12 cellular contexts compared by ENCODE assay signal in genomic region chr22:44659140-44659539, GRCh38. TPM values are rescaled to one million over a fixed set of nuclear protein-coding genes. Genes with fewer than 3 reads are reported as not detected.
DNase-seq lines count a peak whose midpoint lies in the region; ATAC-seq, FAIRE-seq and TF ChIP-seq lines count a peak whose summit lies in the region.
"Had no signal": no experiment of that assay in that cellular context is flagged by ENCODE, and none has a peak within 500 bp of the region (broad histone marks: within the 10 kb centered on the region; RNA-seq: fewer than 3 reads in every experiment).

No MANE protein-coding gene starts in this region.

- H4K8ac ChIP-seq in H1 (ENCODE audit: extremely low read depth, insufficient read depth, low read length), result peak overlapping the region; percentile 63; the same call in 1 of the 2 replicates

- H3K27me3 ChIP-seq in MG63 (no peaks in the 10 kb centered on the region), H1 (replicated peaks in 1 of 4; ENCODE audit: control insufficient read depth in 3 of 4, extremely low read depth in 1 of 4, insufficient read depth in 3 of 4, low read length in 3 of 4) (no peaks in the 10 kb centered on the region; a peak in 2 of 7 replicates), lower lobe of right lung (ENCODE audit: low read depth) (no peaks in the 10 kb centered on the region), thyroid gland (no peaks in the 10 kb centered on the region)

- H3K56ac ChIP-seq in H1 (replicated peaks; ENCODE audit: insufficient read length, low read depth, low read length), result no peak overlapping the region

- peak overlapping the region; percentile 69 for H3K4ac ChIP-seq in H1 (replicated peaks; ENCODE audit: insufficient read length, low read depth, low read length)

- no peak overlapping the region for H4K91ac ChIP-seq in H1 (replicated peaks; ENCODE audit: insufficient read length, low read length)

- peaks cover 4 to 16% (median 11%) of the 10 kb centered on the region in 4 experiments for H3K4me1 ChIP-seq in H1 (replicated peaks in 1 of 4; ENCODE audit: control insufficient read depth in 3 of 4, insufficient read depth in 4 of 4, low read length in 3 of 4)
- peaks cover 20% of the 10 kb centered on the region for H3K4me1 ChIP-seq in lower lobe of right lung
- peaks cover 13 to 20% of the 10 kb centered on the region in 2 donors for H3K4me1 ChIP-seq in thyroid gland

- no peak overlapping the region for H3K23ac ChIP-seq in H1 (ENCODE audit: insufficient read length)

- TF ChIP-seq RAD21 in H1 (IDR thresholded peaks at IDR 0.05 in 1 of 2, conservative IDR thresholded peaks at IDR 0.05 in 1 of 2; ENCODE audit: low read depth in 2 of 2, low read length in 2 of 2), result no peak

- TF ChIP-seq POLR2A in H1 (IDR thresholded peaks at IDR 0.05; ENCODE audit: control extremely low read depth in 1 of 2, low read depth in 2 of 2, low read length in 2 of 2) (no peak), thyroid gland (IDR thresholded peaks at IDR 0.05) (no peak)

- WGBS in H1 (ENCODE audit: extremely low coverage in 1 of 2, insufficient coverage in 1 of 2, insufficient read length in 1 of 2, insufficient replicate concordance in 2 of 2, low coverage in 1 of 2, low lambda C conversion rate in 2 of 2, missing lambda C conversion rate in 1 of 2), 2 experiments, result 94% methylated on average over 6 of the region's 6 CpGs; no CpG with 5 or more reads in 1 of the 2 experiments
- 40 to 44% methylated on average over 1 to 5 of the region's 6 CpGs for WGBS in thyroid gland, 2 donors

- 0 out of 2 replicates have a peak overlapping the region, but pooled peaks have one; percentile 29 for H2BK15ac ChIP-seq in H1 (ENCODE audit: low read length)

- DNase-seq in MG63 (peak; percentile 44), H1 (ENCODE audit: low read depth in 1 of 2, low spot score in 2 of 2) (no peak), lower lobe of right lung (peak; percentile 24), thyroid gland (no peak), foreskin melanocyte (no peak), germinal center (ENCODE audit: low spot score) (no peak)
- DNase-seq in stimulated activated naive CD4-positive, alpha-beta T cell treated with Interleukin-2 at 50 U/mL for 16 hours (lab: John Stamatoyannopoulos, UW), result no peak
- DNase-seq: DMS79 treated with DMSO at 0.1 percent for 48 hours, KG1, SHP77 had no signal

- intact Hi-C loops in lower lobe of right lung (cut with DNase I), result no loop called here
- intact Hi-C loops in thyroid gland (cut with DNase I), result no loop called here

- FAIRE-seq in H1 (lab: Jason Lieb, UNC), result no peak
- FAIRE-seq: colon had no signal

- no peak overlapping the region for H2BK5ac ChIP-seq in H1 (ENCODE audit: low read depth, low read length)

- H2AFZ ChIP-seq in H1 (ENCODE audit: low read length), result no peak overlapping the region

- CTCF ChIA-PET in H1 (lab: Charles Lee; ENCODE audit: partially characterized antibody), result interaction anchor here (0.6 to 2.0 kb wide), 3 partner anchors 10 to 207 kb away, joined by 3 to 7 read pairs (median 3); no protein-coding TSS in a partner anchor

- peaks cover 1% of the 10 kb centered on the region; the same call in 1 of the 2 replicates for H3K23me2 ChIP-seq in H1 (ENCODE audit: low read depth, low read length)

- H3K79me2 ChIP-seq in H1 (ENCODE audit: control insufficient read depth in 1 of 2, insufficient read depth in 2 of 2, low read length in 2 of 2), result no peaks in the 10 kb centered on the region

- H2BK12ac ChIP-seq in H1 (ENCODE audit: low read depth, low read length), result no peak overlapping the region

- H3K9ac ChIP-seq in H1 (replicated peaks in 1 of 4; ENCODE audit: extremely low read depth in 1 of 4, low read depth in 3 of 4, low read length in 3 of 4), result no peak overlapping the region

- POLR2A ChIA-PET in H1 (lab: Charles Lee; ENCODE audit: partially characterized antibody), result interaction anchor here (0.6 kb wide), 1 partner anchor 1031 kb away, joined by 3 read pairs; no protein-coding TSS in a partner anchor

- no peaks in the 10 kb centered on the region for H4K20me1 ChIP-seq in H1 (replicated peaks in 1 of 2; ENCODE audit: control insufficient read depth in 1 of 2, insufficient read depth in 2 of 2, low read length in 2 of 2)

- H3K14ac ChIP-seq in H1 (ENCODE audit: insufficient read length), result no peak overlapping the region

- peak in 1 of 2 donors; percentile 22 for ATAC-seq in lower lobe of right lung

- H3K18ac ChIP-seq in H1 (ENCODE audit: extremely low read depth, low read length), result no peak overlapping the region

- no peaks in the 10 kb centered on the region for H3K79me1 ChIP-seq in H1 (ENCODE audit: low read depth, low read length)

- no peak overlapping the region for H3K4me2 ChIP-seq in H1 (ENCODE audit: insufficient read depth in 1 of 2, low read depth in 2 of 2, low read length in 2 of 2)

- peak overlapping the region; percentile 12 for H4K5ac ChIP-seq in H1 (ENCODE audit: insufficient read length, low read depth, low read length)

- no peaks in the 10 kb centered on the region for H3K36me3 ChIP-seq in MG63
- H3K36me3 ChIP-seq in H1 (ENCODE audit: control insufficient read depth in 2 of 4, insufficient read depth in 4 of 4, low read length in 3 of 4), result no peaks in the 10 kb centered on the region
- no peaks in the 10 kb centered on the region for H3K36me3 ChIP-seq in lower lobe of right lung
- no peaks in the 10 kb centered on the region for H3K36me3 ChIP-seq in thyroid gland

- TF ChIP-seq CTCF in H1 (IDR thresholded peaks at IDR 0.05; ENCODE audit: control extremely low read depth in 1 of 3, insufficient read depth in 1 of 3, low read depth in 1 of 3, low read length in 3 of 3) (no peak), lower lobe of right lung (IDR thresholded peaks at IDR 0.05) (no peak), thyroid gland (IDR thresholded peaks at IDR 0.05) (no peak)

- H3K4me3 ChIP-seq in MG63, result no peak overlapping the region
- H3K4me3 ChIP-seq in H1 (ENCODE audit: extremely low read depth in 1 of 4, insufficient read depth in 2 of 4, low read depth in 3 of 4, low read length in 4 of 4), result no peak overlapping the region
- no peak overlapping the region for H3K4me3 ChIP-seq in lower lobe of right lung
- no peak overlapping the region for H3K4me3 ChIP-seq in thyroid gland (replicated peaks in 1 of 3)

- no peak for TF ChIP-seq EP300 in H1 (IDR thresholded peaks at IDR 0.05; ENCODE audit: borderline replicate concordance in 1 of 2, low read depth in 2 of 2, low read length in 2 of 2)

- H2BK20ac ChIP-seq in H1 (ENCODE audit: low read length), result no peak overlapping the region

- H2AK5ac ChIP-seq in H1 (ENCODE audit: low read depth, low read length), result no peak overlapping the region

- H3K9me3 ChIP-seq in MG63 (no peaks in the 10 kb centered on the region), H1 (ENCODE audit: insufficient read depth in 2 of 2, low read depth in 1 of 2, low read length in 1 of 2) (peaks cover 0 to 2% of the 10 kb centered on the region in 2 experiments; a peak in 1 of 4 replicates), lower lobe of right lung (no peaks in the 10 kb centered on the region), thyroid gland (no peaks in the 10 kb centered on the region)

- no peak overlapping the region for H2BK120ac ChIP-seq in H1 (replicated peaks; ENCODE audit: low read depth, low read length)

- no peak overlapping the region for H3K27ac ChIP-seq in H1 (ENCODE audit: low read depth, low read length)
- no peak overlapping the region for H3K27ac ChIP-seq in lower lobe of right lung
- H3K27ac ChIP-seq in thyroid gland, result peak overlapping the region in 2 of 3 donors; percentile 38 to 55
- H3K27ac ChIP-seq: VCaP had no signal

TF ChIP-seq in H1, 55 proteins besides CTCF, POLR2A, EP300 and RAD21 (continues in another document):
- TF ChIP-seq FOSL1 (IDR thresholded peaks at IDR 0.05; ENCODE audit: insufficient read depth, low read depth, low read length) (no peak), KDM1A (IDR thresholded peaks at IDR 0.05; ENCODE audit: borderline replicate concordance, low read length) (no peak)

RNA-seq across cellular contexts. Expression of gene PRR5, which starts 42.9 kb away (rescaled TPM):
- 24.0 and 45.5 TPM in 2 replicates for total RNA-seq in MG63 (2014; rRNA removed; shearing (Covaris generic); ENCODE audit: low replicate concordance)
- 15.7 and 16.5 TPM in 2 replicates for total RNA-seq in H1 (2021; fragmentation: NEBNext Ultra II Directional; extraction: Animal tissue kit (Norgen Biotek cat#: 25700))
- 25.7 and 36.1 TPM in 2 replicates for polyA plus RNA-seq in H1 (2011; rRNA removed)
- 21.7 TPM for polyA plus RNA-seq in H1 (2011; cell fraction: cytosol; rRNA removed)
- polyA plus RNA-seq in H1 (2011; cell fraction: nucleus; rRNA removed), result 26.9 TPM
- polyA plus RNA-seq in H1 (2012, experiment 1 of 2), result 13.6 to 16.9 TPM (median 16.1 TPM) in 4 replicates
- 15.9 TPM for polyA plus RNA-seq in H1 (2012, experiment 2 of 2)
- 8.9 TPM for polyA plus RNA-seq in H1 (2013, experiment 1 of 2)
- polyA plus RNA-seq in H1 (2013, experiment 2 of 2), result 9.8 TPM
- 13.3 and 16.3 TPM in 2 replicates for polyA minus RNA-seq in H1 (2011; rRNA and poly(A)+ RNA removed)
- polyA minus RNA-seq in H1 (2011; cell fraction: cytosol; rRNA and poly(A)+ RNA removed), result 15.0 TPM
- polyA minus RNA-seq in H1 (2011; cell fraction: nucleus; rRNA and poly(A)+ RNA removed), result 17.1 TPM
- total RNA-seq in lower lobe of right lung (9.6 TPM), thyroid gland (10 to 100 TPM; 17.3 to 31.8 (median 26.9) TPM)

Comparison
In these comparisons a context has a peak if more than half of its experiments do, and no peak if none do; other contexts are left out.
1. DNase-seq: peak in MG63 (single experiment) and lower lobe of right lung (single experiment); none in H1 (0 of 2), thyroid gland (0 of 2), stimulated activated naive CD4-positive, alpha-beta T cell treated with Interleukin-2 at 50 U/mL for 16 hours (single experiment), foreskin melanocyte (single experiment) and germinal center (single experiment).
2. H3K27ac ChIP-seq: peak in thyroid gland (2 of 3); none in H1 (single experiment) and lower lobe of right lung (single experiment).